ENCODE assay signal across 8 cellular contexts in the genomic region with DNA sequence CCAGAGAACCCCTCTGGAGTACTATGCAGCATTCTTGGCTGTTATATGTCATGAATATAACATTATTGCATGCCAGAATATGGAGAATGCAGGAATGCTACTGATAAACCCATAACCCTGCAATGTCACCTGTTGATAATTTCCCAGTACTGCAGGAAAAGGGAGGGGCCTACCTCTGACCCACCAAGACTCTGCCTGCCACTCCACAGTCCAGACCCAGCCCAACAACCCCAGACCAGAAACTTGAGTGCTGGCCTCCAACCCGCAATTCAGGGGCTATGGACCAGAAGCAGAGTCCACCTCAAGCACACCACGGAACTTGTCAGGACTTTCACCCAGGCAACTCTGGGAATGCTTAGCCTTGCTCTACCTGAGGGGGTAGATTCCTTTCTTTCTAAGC.
"Had no signal": no experiment of that assay in that cellular context is flagged by ENCODE, and none has a peak within 500 bp of the region (broad histone marks: within the 10 kb centered on the region; RNA-seq: fewer than 3 reads in every experiment).

No MANE protein-coding gene starts in this region.

- ATAC-seq: GM12878 had no signal

- H3K4me3 ChIP-seq: GM12878 had no signal

- FAIRE-seq: G401.6, GM12878, GM12891, GM12892, GM18507, GM19239 had no signal

- DNase-seq: GDM1, GF-D8 had no signal
